ENCODE assay signal across 26 cellular contexts in the genomic region with DNA sequence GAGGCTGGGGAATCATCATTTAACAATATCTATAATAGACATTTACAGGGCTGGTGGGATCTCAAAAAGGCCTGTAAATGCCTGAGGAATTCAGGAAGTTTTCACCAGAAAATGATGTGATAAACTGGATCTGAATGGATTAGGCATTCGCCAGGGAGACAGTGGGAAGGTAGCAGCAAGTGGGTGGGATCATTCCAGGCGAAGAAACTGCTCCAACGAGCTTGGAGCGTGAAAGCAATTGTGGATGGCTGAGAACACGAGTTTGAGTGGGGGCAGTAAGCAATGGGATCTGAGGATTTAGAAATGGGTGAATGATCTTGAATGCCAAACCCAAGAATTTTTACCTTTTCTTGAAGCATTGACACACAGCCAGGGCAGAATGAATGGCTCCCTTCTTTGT. TPM values are rescaled to one million over a fixed set of nuclear protein-coding genes. Genes with fewer than 3 reads are reported as not detected.
DNase-seq lines count a peak whose midpoint lies in the region; ATAC-seq, FAIRE-seq and TF ChIP-seq lines count a peak whose summit lies in the region.
"Had no signal": no experiment of that assay in that cellular context is flagged by ENCODE, and none has a peak within 500 bp of the region (broad histone marks: within the 10 kb centered on the region; RNA-seq: fewer than 3 reads in every experiment).

No MANE protein-coding gene starts in this region.

- H3K36me3 ChIP-seq in cardiac muscle cell (no peaks in the 10 kb centered on the region), heart right ventricle (peaks cover 0 to 14% (median 0%) of the 10 kb centered on the region in 9 donors), astrocyte (ENCODE audit: insufficient read depth, low read length) (no peaks in the 10 kb centered on the region), iPS-18a (ENCODE audit: control insufficient read depth, low read depth, low read length) (no peaks in the 10 kb centered on the region), transverse colon (no peaks in the 10 kb centered on the region)
- H3K36me3 ChIP-seq: SJCRH30 had no signal

- H3K27ac Mint-ChIP-seq in astrocyte (ENCODE audit: unreplicated experiment): peak overlapping the region; percentile 35
- H3K27ac Mint-ChIP-seq: B cell, CD14-positive monocyte had no signal

- H3K4me1 ChIP-seq in cardiac muscle cell (ENCODE audit: low read depth) (no peaks in the 10 kb centered on the region), heart right ventricle (no peaks in the 10 kb centered on the region), astrocyte (ENCODE audit: insufficient read depth, low read length) (no peaks in the 10 kb centered on the region), iPS-18a (ENCODE audit: control insufficient read depth, low read depth, low read length) (peaks cover 17% of the 10 kb centered on the region), transverse colon (no peaks in the 10 kb centered on the region)
- H3K4me1 ChIP-seq: SJCRH30 had no signal

- no peaks in the 10 kb centered on the region for H3K9me3 Mint-ChIP-seq in astrocyte (ENCODE audit: unreplicated experiment)
- H3K9me3 Mint-ChIP-seq: CD8-positive, alpha-beta memory T cell had no signal

- DNase-seq in cardiac muscle cell (ENCODE audit: low read depth in 1 of 2, low spot score in 1 of 2): no peak
- no peak for DNase-seq in heart right ventricle
- no peak for DNase-seq in astrocyte (ENCODE audit: low read depth)
- no peak for DNase-seq in transverse colon
- no peak for DNase-seq in NCI-H1436 treated with DMSO at 0.1 percent for 48 hours (lab: John Stamatoyannopoulos, UW)
- DNase-seq in NCI-H69 (lab: John Stamatoyannopoulos, UW): no peak
- DNase-seq: CD8-positive, alpha-beta memory T cell; DMS 273 treated with DMSO at 0.1 percent for 48 hours; DMS79; EL; GDM1; HCEC 1CT; MV-4-11; NCI-H1105; NCI-H2029; NCI-H446 treated with DMSO at 0.1 percent for 48 hours; NCI-H526; PC-9; SJCRH30 had no signal

- H3K79me2 ChIP-seq in astrocyte (ENCODE audit: insufficient read depth, low read length): no peaks in the 10 kb centered on the region

- no peak for FAIRE-seq in astrocyte (lab: Jason Lieb, UNC)
- FAIRE-seq: GM12878 had no signal

- TF ChIP-seq POLR2A in transverse colon (IDR thresholded peaks at IDR 0.05): no peak

- H2AFZ ChIP-seq in astrocyte (ENCODE audit: low read depth, low read length): no peak overlapping the region
- H2AFZ ChIP-seq: PC-9 had no signal

- H3K9ac ChIP-seq in astrocyte (ENCODE audit: low read length): no peak overlapping the region
- H3K9ac ChIP-seq in iPS-18a (ENCODE audit: low read length): peak overlapping the region; percentile 48

- H3K36me3 Mint-ChIP-seq in astrocyte (ENCODE audit: low read depth, unreplicated experiment): peaks cover 7% of the 10 kb centered on the region

- no peak for TF ChIP-seq CTCF in cardiac muscle cell (IDR thresholded peaks at IDR 0.05; ENCODE audit: low read depth, low read length)
- TF ChIP-seq CTCF in heart right ventricle (IDR thresholded peaks at IDR 0.05): no peak
- no peak for TF ChIP-seq CTCF in astrocyte (IDR thresholded peaks at IDR 0.05; ENCODE audit: insufficient read depth, low read depth, low read length)
- no peak for TF ChIP-seq CTCF in transverse colon (IDR thresholded peaks at IDR 0.05)

- H3K27me3 Mint-ChIP-seq in astrocyte (ENCODE audit: low read depth, unreplicated experiment): no peaks in the 10 kb centered on the region
- H3K27me3 Mint-ChIP-seq: B cell; CD8-positive, alpha-beta memory T cell had no signal

- H3K9me3 ChIP-seq in cardiac muscle cell (ENCODE audit: low read depth) (no peaks in the 10 kb centered on the region), heart right ventricle (no peaks in the 10 kb centered on the region), astrocyte (ENCODE audit: insufficient read depth, low read depth, low read length) (no peaks in the 10 kb centered on the region), iPS-18a (ENCODE audit: control insufficient read depth, low read depth, low read length) (no peaks in the 10 kb centered on the region), transverse colon (no peaks in the 10 kb centered on the region)
- H3K9me3 ChIP-seq: SJCRH30 had no signal

- H3K4me2 ChIP-seq in astrocyte (ENCODE audit: low read length): no peak overlapping the region
- H3K4me2 ChIP-seq: PC-9 had no signal

- no peaks in the 10 kb centered on the region for H4K20me1 ChIP-seq in astrocyte (ENCODE audit: insufficient read depth, low read length)

- no peak for TF ChIP-seq EP300 in transverse colon (IDR thresholded peaks at IDR 0.05; ENCODE audit: low read depth)

- in situ Hi-C loops in transverse colon (cut with MboI; ENCODE audit: low pct_ligation_motif_present in 1 of 4, low pct_unique_long_range_greater_than_20kb in 1 of 4, low sequenced_read_pairs in 3 of 4): no loop called here

- H3K27ac ChIP-seq in cardiac muscle cell: peak overlapping the region; percentile 25
- H3K27ac ChIP-seq in heart right ventricle: no peak overlapping the region
- H3K27ac ChIP-seq in astrocyte (ENCODE audit: low read depth, low read length): no peak overlapping the region
- H3K27ac ChIP-seq in iPS-18a (ENCODE audit: low read length): peak overlapping the region; percentile 67
- no peak overlapping the region for H3K27ac ChIP-seq in transverse colon
- H3K27ac ChIP-seq: 22Rv1, PC-9, SJCRH30 had no signal

- H3K4me3 Mint-ChIP-seq in astrocyte (ENCODE audit: unreplicated experiment): no peak overlapping the region
- H3K4me3 Mint-ChIP-seq: B cell; CD14-positive monocyte; CD8-positive, alpha-beta memory T cell had no signal

- H3K4me3 ChIP-seq in cardiac muscle cell: no peak overlapping the region
- no peak overlapping the region for H3K4me3 ChIP-seq in heart right ventricle
- H3K4me3 ChIP-seq in astrocyte (ENCODE audit: insufficient read depth, low read depth, low read length): no peak overlapping the region
- H3K4me3 ChIP-seq in iPS-18a (ENCODE audit: low read length): peak overlapping the region; percentile 23
- H3K4me3 ChIP-seq in transverse colon: no peak overlapping the region
- H3K4me3 ChIP-seq: GM12878, PC-9, SJCRH30 had no signal

- intact Hi-C loops in heart right ventricle (cut with DNase I) (no loop called here), transverse colon (cut with DNase I; ENCODE audit: low total_unique reads) (no loop called here)

- WGBS in heart right ventricle, 2 donors: 78 to 83% methylated on average over 5 of the region's 5 CpGs
- 85 to 86% methylated on average over 5 of the region's 5 CpGs for WGBS in transverse colon (ENCODE audit: low coverage in 1 of 2), 2 donors

- no peak for ATAC-seq in heart right ventricle
- ATAC-seq: GM12878, Right ventricle myocardium inferior, SK-N-SH treated with all-trans-retinoic acid at 6 μM for 48 hours had no signal

- H3K4me1 Mint-ChIP-seq in astrocyte (ENCODE audit: low read depth, unreplicated experiment): no peaks in the 10 kb centered on the region
- H3K4me1 Mint-ChIP-seq: B cell; CD14-positive monocyte; CD8-positive, alpha-beta memory T cell had no signal

- H3K27me3 ChIP-seq in cardiac muscle cell (no peaks in the 10 kb centered on the region), heart right ventricle (no peaks in the 10 kb centered on the region), astrocyte (ENCODE audit: insufficient read depth, low read length) (no peaks in the 10 kb centered on the region), iPS-18a (ENCODE audit: control insufficient read depth, insufficient read depth, low read length) (no peaks in the 10 kb centered on the region), transverse colon (no peaks in the 10 kb centered on the region)
- H3K27me3 ChIP-seq: SJCRH30 had no signal

RNA-seq across cellular contexts. Expression of a gene that starts 8.9 kb away (rescaled TPM):
- total RNA-seq in cardiac muscle cell (978 and 1,045 TPM in 2 replicates), heart right ventricle (100 to 1,000 TPM; 303 to 646 (median 513) TPM), astrocyte (313 and 360 TPM in 2 replicates), transverse colon (100 to 1,000 TPM in 3 of 4 donors, 10 to 100 TPM in 1; 99.9 to 418 (median 312) TPM)
- polyA plus RNA-seq in cardiac muscle cell (921 and 1,004 TPM in 2 replicates), heart right ventricle (1,000 to 10,000 TPM; 1,540 to 6,035 TPM)

RNA-seq across cellular contexts. Expression of a gene that starts 26.2 kb away (rescaled TPM):
- total RNA-seq in cardiac muscle cell (93.6 and 125 TPM in 2 replicates), heart right ventricle (10 to 100 TPM; 47.3 to 73.8 (median 58.8) TPM), astrocyte (152 and 156 TPM in 2 replicates), transverse colon (10 to 100 TPM; 38.5 to 70.7 (median 48.3) TPM)
- polyA plus RNA-seq in cardiac muscle cell (124 and 138 TPM in 2 replicates), heart right ventricle (10 to 100 TPM; 12.9 to 29.9 TPM)

Comparison
In these comparisons a context has a peak if more than half of its experiments do, and no peak if none do; other contexts are left out.
1. H3K27ac ChIP-seq: peak in cardiac muscle cell (single experiment) and iPS-18a (single experiment); none in heart right ventricle (0 of 10), astrocyte (single experiment) and transverse colon (0 of 4).